Comparison of ENCODE assay signal across 1 cellular context in genomic region chr19:55676889-55677505, GRCh38.
TF ChIP-seq lines count a peak whose summit lies in the region.

No MANE protein-coding gene starts in this region.

TF ChIP-seq in endothelial cell of umbilical vein, 7 proteins besides CTCF, POLR2A, EP300 and RAD21 (continued from another document):
- TF ChIP-seq MYC (IDR thresholded peaks at IDR 0.05; ENCODE audit: low read depth, low read length) = no peak
- TF ChIP-seq EZH2 (IDR thresholded peaks at IDR 0.05; ENCODE audit: borderline replicate concordance, low read depth, low read length, severe bottlenecking) = no peak
- no peak for TF ChIP-seq POLR2AphosphoS5 (IDR thresholded peaks at IDR 0.05; ENCODE audit: insufficient read depth, low read depth, low read length)
- TF ChIP-seq MAX (IDR thresholded peaks at IDR 0.05; ENCODE audit: insufficient read depth, insufficient read length) = no peak
- no peak for TF ChIP-seq FOS (IDR thresholded peaks at IDR 0.05; ENCODE audit: borderline replicate concordance, insufficient read depth, low read length)
